Comparison of ENCODE assay signal across 9 cellular contexts in genomic region chrX:18906286-18906685, GRCh38.
"Had no signal": no experiment of that assay in that cellular context is flagged by ENCODE, and none has a peak within 500 bp of the region (broad histone marks: within the 10 kb centered on the region; RNA-seq: fewer than 3 reads in every experiment).

No MANE protein-coding gene starts in this region.

- DNase-seq: GM23248, GOT3, H7, H9, HCEC 1CT, HFFc6 had no signal

- H3K27ac ChIP-seq: GM23248 had no signal

- H2AFZ ChIP-seq: GM23248, GM23338 had no signal

- H3K4me2 ChIP-seq: GM23338 had no signal

- ATAC-seq: GM23338, HCT116 had no signal

- H3K9me3 ChIP-seq: HAP-1 had no signal

- H3K4me1 ChIP-seq: HAP-1 had no signal

- H3K4me3 ChIP-seq: GM23248, GM23338, HAP-1 had no signal
